In the genomic region with DNA sequence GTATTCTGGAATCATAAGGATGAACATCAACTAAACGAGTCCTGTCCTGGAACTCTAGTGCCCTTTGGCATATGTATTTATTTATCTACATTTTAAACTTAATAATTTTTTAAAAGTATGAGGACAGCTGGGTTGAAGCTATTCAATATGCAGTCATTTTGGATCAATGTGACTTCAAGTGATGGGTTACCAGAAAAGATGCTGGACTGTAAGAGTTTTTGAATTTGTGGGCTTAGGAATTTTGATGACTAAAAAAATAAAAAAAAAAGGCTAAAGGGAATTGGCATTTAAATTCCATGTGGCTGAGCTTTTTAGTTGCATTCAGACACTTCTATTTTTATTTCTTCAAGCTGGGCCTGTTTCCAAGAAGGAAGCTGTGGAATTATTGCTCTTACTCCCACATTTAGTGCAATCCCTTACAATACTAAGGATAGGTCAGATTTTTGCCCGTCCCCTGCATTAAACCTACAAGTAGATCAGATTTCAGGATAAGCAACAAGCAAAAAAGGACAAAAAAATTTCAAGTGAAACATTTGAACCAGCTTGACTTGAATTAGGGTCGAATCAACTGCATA, we compare ENCODE assay signal across 12 cellular contexts.
DNase-seq lines count a peak whose midpoint lies in the region; ATAC-seq and TF ChIP-seq lines count a peak whose summit lies in the region.
"Had no signal": no experiment of that assay in that cellular context is flagged by ENCODE, and none has a peak within 500 bp of the region (broad histone marks: within the 10 kb centered on the region; RNA-seq: fewer than 3 reads in every experiment).

No MANE protein-coding gene starts in this region.

- no peak for ATAC-seq in HG03196 (IDR thresholded peaks at IDR 0.05; ENCODE audit: unreplicated experiment)
- no peak for ATAC-seq in HG03354 (IDR thresholded peaks at IDR 0.05; ENCODE audit: poor library complexity, severe bottlenecking, unreplicated experiment)

- H3K4me3 ChIP-seq in brain microvascular endothelial cell (ENCODE audit: low read depth, low read length) (no peak overlapping the region), kidney epithelial cell (ENCODE audit: low read depth, low read length) (no peak overlapping the region)
- H3K4me3 ChIP-seq: lung had no signal

- peak; percentile 49 for DNase-seq in H4 (ENCODE audit: low spot score)
- peak; percentile 79 for DNase-seq in brain microvascular endothelial cell
- peak; percentile 28 for DNase-seq in kidney epithelial cell (ENCODE audit: low read depth)
- peak; percentile 94 for DNase-seq in stromal cell of bone marrow (ENCODE audit: low read depth)
- DNase-seq in NOMO-1 treated with DMSO at 0.1 percent for 48 hours (lab: John Stamatoyannopoulos, UW; ENCODE audit: unreplicated experiment): no peak
- DNase-seq in KG1 (lab: John Stamatoyannopoulos, UW): no peak
- DNase-seq: NCI-H2029 treated with DMSO at 0.1 percent for 48 hours; SIG-M5; stimulated activated CD4-positive, alpha-beta T cell treated with anti-CD3 and anti-CD28 coated beads, Interleukin-4, amount 100 ng/mL, for 24 hours had no signal

- H3K27me3 ChIP-seq in brain microvascular endothelial cell (replicated peaks): no peaks in the 10 kb centered on the region
- H3K27me3 ChIP-seq in kidney epithelial cell (ENCODE audit: control insufficient read depth, insufficient read depth, low read length): no peaks in the 10 kb centered on the region

- H3K27ac ChIP-seq in brain microvascular endothelial cell: peak overlapping the region; percentile 88

- no peak for TF ChIP-seq CTCF in brain microvascular endothelial cell (IDR thresholded peaks at IDR 0.05; ENCODE audit: low read depth, low read length, missing control alignments)
- no peak for TF ChIP-seq CTCF in kidney epithelial cell (IDR thresholded peaks at IDR 0.05; ENCODE audit: insufficient read depth, low read length, poor library complexity, severe bottlenecking)

- in situ Hi-C loops in brain microvascular endothelial cell (cut with HindIII; ENCODE audit: low pct_ligation_motif_present, low sequenced_read_pairs): no loop called here

- no peaks in the 10 kb centered on the region for H3K36me3 ChIP-seq in brain microvascular endothelial cell (replicated peaks)
- no peaks in the 10 kb centered on the region for H3K36me3 ChIP-seq in kidney epithelial cell (ENCODE audit: control insufficient read depth, insufficient read depth, low read length)

Comparison
In these comparisons a context has a peak if more than half of its experiments do, and no peak if none do; other contexts are left out.
1. DNase-seq: peak in H4 (single experiment), brain microvascular endothelial cell (single experiment), kidney epithelial cell (single experiment) and stromal cell of bone marrow (single experiment); none in NOMO-1 treated with DMSO at 0.1 percent for 48 hours (single experiment) and KG1 (single experiment).